ENCODE assay signal across 12 cellular contexts in genomic region chr2:27493948-27494283, GRCh38. TPM values are rescaled to one million over a fixed set of nuclear protein-coding genes. Genes with fewer than 3 reads are reported as not detected.
DNase-seq lines count a peak whose midpoint lies in the region; ATAC-seq and TF ChIP-seq lines count a peak whose summit lies in the region.
"Had no signal": no experiment of that assay in that cellular context is flagged by ENCODE, and none has a peak within 500 bp of the region (broad histone marks: within the 10 kb centered on the region; RNA-seq: fewer than 3 reads in every experiment).

No MANE protein-coding gene starts in this region.

- TF ChIP-seq CTCF in CD14-positive monocyte (IDR thresholded peaks at IDR 0.05): no peak
- TF ChIP-seq CTCF in endothelial cell (IDR thresholded peaks at IDR 0.05; ENCODE audit: unreplicated experiment): no peak
- no peak for TF ChIP-seq CTCF in neural crest cell (conservative IDR thresholded peaks at IDR 0.05)
- no peak for TF ChIP-seq CTCF in foreskin keratinocyte (conservative IDR thresholded peaks at IDR 0.05)

- DNase-seq in CD14-positive monocyte (ENCODE audit: low spot score): no peak
- DNase-seq in T-helper 17 cell: no peak
- no peak for DNase-seq in endothelial cell (ENCODE audit: low spot score)
- no peak for DNase-seq in neural crest cell (ENCODE audit: low read depth, low spot score)
- no peak for DNase-seq in foreskin keratinocyte
- DNase-seq: activated effector memory CD4-positive, alpha-beta T cell treated with Interleukin-2 at 50 U/mL for 16 hours; NCI-H524 had no signal

- peaks cover 3% of the 10 kb centered on the region for H3K4me1 ChIP-seq in foreskin keratinocyte

- H3K27me3 Mint-ChIP-seq in CD14-positive monocyte (ENCODE audit: low read depth in 3 of 3) (peaks cover 52 to 61% (median 56%) of the 10 kb centered on the region in 3 donors), T-helper 17 cell (peaks cover 48% of the 10 kb centered on the region), endothelial cell (ENCODE audit: unreplicated experiment) (peaks cover 17% of the 10 kb centered on the region), neural crest cell (ENCODE audit: low read depth) (peaks cover 48% of the 10 kb centered on the region)

- peaks cover 0 to 15% (median 4%) of the 10 kb centered on the region in 7 donors for H3K9me3 Mint-ChIP-seq in CD14-positive monocyte
- no peaks in the 10 kb centered on the region for H3K9me3 Mint-ChIP-seq in endothelial cell (ENCODE audit: unreplicated experiment)
- H3K9me3 Mint-ChIP-seq in neural crest cell: no peaks in the 10 kb centered on the region

- intact Hi-C loops in CD14-positive monocyte (cut with micrococcal nuclease): loop anchor here (5.0 to 10.0 kb wide), 4 partner anchors 91 to 282 kb away; partner anchors contain the start of genes ATRAID (in 1 of the 2), EIF2B4 (in 1 of the 2), SLC5A6 (in 1 of the 2) and SNX17 (in 1 of the 2)

- H3K27ac Mint-ChIP-seq in CD14-positive monocyte (no peak overlapping the region), T-helper 17 cell (no peak overlapping the region), endothelial cell (ENCODE audit: unreplicated experiment) (no peak overlapping the region), neural crest cell (ENCODE audit: unreplicated experiment) (no peak overlapping the region)

- H3K27me3 ChIP-seq in foreskin keratinocyte: peaks cover 3% of the 10 kb centered on the region

- peaks cover 13 to 22% of the 10 kb centered on the region in 2 donors for H3K36me3 Mint-ChIP-seq in CD14-positive monocyte
- H3K36me3 Mint-ChIP-seq in T-helper 17 cell (ENCODE audit: low read depth): peaks cover 13% of the 10 kb centered on the region
- H3K36me3 Mint-ChIP-seq in endothelial cell (ENCODE audit: low read depth, unreplicated experiment): peaks cover 3% of the 10 kb centered on the region
- H3K36me3 Mint-ChIP-seq in neural crest cell (ENCODE audit: low read depth): no peaks in the 10 kb centered on the region

- H3K4me1 Mint-ChIP-seq in CD14-positive monocyte: peaks cover 39% of the 10 kb centered on the region
- H3K4me1 Mint-ChIP-seq in T-helper 17 cell: peaks cover 27% of the 10 kb centered on the region
- H3K4me1 Mint-ChIP-seq in endothelial cell (ENCODE audit: unreplicated experiment): peaks cover 18% of the 10 kb centered on the region
- peaks cover 29% of the 10 kb centered on the region for H3K4me1 Mint-ChIP-seq in neural crest cell

- H3K27ac ChIP-seq in foreskin keratinocyte: no peak overlapping the region
- H3K27ac ChIP-seq: KMS-11 had no signal

- peak overlapping the region; percentile 13 to 76 for H3K4me3 Mint-ChIP-seq in CD14-positive monocyte
- H3K4me3 Mint-ChIP-seq in T-helper 17 cell: peak overlapping the region; percentile 78
- peak overlapping the region; percentile 87 for H3K4me3 Mint-ChIP-seq in endothelial cell (ENCODE audit: unreplicated experiment)
- H3K4me3 Mint-ChIP-seq in neural crest cell: peak overlapping the region; percentile 86

- no peak for ATAC-seq in T-helper 17 cell
- no peak for ATAC-seq in HG02623 (IDR thresholded peaks at IDR 0.05; ENCODE audit: unreplicated experiment)
- ATAC-seq in GM18520 (IDR thresholded peaks at IDR 0.05; ENCODE audit: unreplicated experiment): no peak
- no peak for ATAC-seq in GM21825 (IDR thresholded peaks at IDR 0.05; ENCODE audit: unreplicated experiment)
- no peak for ATAC-seq in foreskin keratinocyte

- H3K9me3 ChIP-seq in T-helper 17 cell (ENCODE audit: control insufficient read depth, low read length, poor library complexity, severe bottlenecking): no peaks in the 10 kb centered on the region

RNA-seq across cellular contexts. Expression of gene FNDC4, which starts 1.1 kb away (rescaled TPM):
- polyA plus RNA-seq in CD14-positive monocyte: not detected
- not detected for total RNA-seq in T-helper 17 cell
- total RNA-seq in endothelial cell (ENCODE audit: unreplicated experiment): 26.4 TPM
- 14.2 and 17.4 TPM in 2 replicates for total RNA-seq in neural crest cell
- total RNA-seq in foreskin keratinocyte: 13.4 and 21.5 TPM in 2 replicates
- polyA plus RNA-seq in foreskin keratinocyte: 15.8 and 23.7 TPM in 2 replicates

RNA-seq across cellular contexts. Expression of gene GCKR, which starts 2.7 kb away (rescaled TPM):
- polyA plus RNA-seq in CD14-positive monocyte: not detected
- total RNA-seq in T-helper 17 cell: not detected
- 0.59 TPM for total RNA-seq in endothelial cell (ENCODE audit: unreplicated experiment)
- 0.42 TPM in 1 of 2 replicates, not detected in the other for total RNA-seq in neural crest cell
- total RNA-seq in foreskin keratinocyte: not detected in 2 replicates
- 0.13 TPM in 1 of 2 replicates, not detected in the other for polyA plus RNA-seq in foreskin keratinocyte

RNA-seq across cellular contexts. Expression of gene IFT172, which starts 4.4 kb away (rescaled TPM):
- 1 to 10 TPM; 1.7 to 3.6 TPM for polyA plus RNA-seq in CD14-positive monocyte
- total RNA-seq in T-helper 17 cell: 10 to 100 TPM in 1 of 2 donors, 1 to 10 TPM in 1; 7.2 to 14.1 TPM
- 32.2 TPM for total RNA-seq in endothelial cell (ENCODE audit: unreplicated experiment)
- 37.0 and 38.4 TPM in 2 replicates for total RNA-seq in neural crest cell
- 10.6 and 14.6 TPM in 2 replicates for total RNA-seq in foreskin keratinocyte
- 10.9 and 11.6 TPM in 2 replicates for polyA plus RNA-seq in foreskin keratinocyte

RNA-seq across cellular contexts. Expression of gene KRTCAP3, which starts 51.7 kb away (rescaled TPM):
- not detected for polyA plus RNA-seq in CD14-positive monocyte
- total RNA-seq in T-helper 17 cell: 10 to 100 TPM in 1 of 2 donors, 1 to 10 TPM in 1; 9.1 to 13.6 TPM
- 4.6 TPM for total RNA-seq in endothelial cell (ENCODE audit: unreplicated experiment)
- total RNA-seq in neural crest cell: 5.5 and 6.9 TPM in 2 replicates
- total RNA-seq in foreskin keratinocyte: 37.1 and 40.2 TPM in 2 replicates
- 64.1 and 78.3 TPM in 2 replicates for polyA plus RNA-seq in foreskin keratinocyte
- total RNA-seq: frontal cortex had no signal

Comparison
In these comparisons a context has a peak if more than half of its experiments do, and no peak if none do; other contexts are left out.
1. RNA of gene FNDC4, which starts 1.1 kb away (total RNA-seq): 26.4 TPM in endothelial cell (single experiment), 14.2 to 17.4 TPM in neural crest cell and 13.4 to 21.5 TPM in foreskin keratinocyte; not detected in T-helper 17 cell; every median in the first group is over 10 times any median in the second.
2. Peak in every context shown above with its lines, with median percentiles within 50 percentile points of each other: H3K4me3 Mint-ChIP-seq.